ENCODE assay signal across 10 cellular contexts in genomic region chr11:117146521-117146920, GRCh38. TPM values are rescaled to one million over a fixed set of nuclear protein-coding genes. Genes with fewer than 3 reads are reported as not detected.
DNase-seq lines count a peak whose midpoint lies in the region; ATAC-seq, FAIRE-seq and TF ChIP-seq lines count a peak whose summit lies in the region.
"Had no signal": no experiment of that assay in that cellular context is flagged by ENCODE, and none has a peak within 500 bp of the region (broad histone marks: within the 10 kb centered on the region; RNA-seq: fewer than 3 reads in every experiment).

No MANE protein-coding gene starts in this region.

- intact Hi-C loops in activated naive CD4-positive, alpha-beta T cell treated with anti-CD3 and anti-CD28 coated beads for 36 hours (cut with micrococcal nuclease), result loop anchor here (10.0 kb wide), 1 partner anchor 178 kb away; the partner anchor contains the start of gene CEP164

- TF ChIP-seq CTCF in WTC11 (IDR thresholded peaks at IDR 0.05) (no peak), foreskin fibroblast (IDR thresholded peaks at IDR 0.05; ENCODE audit: low read depth, low read length) (no peak)

- no peaks in the 10 kb centered on the region for H3K9me3 Mint-ChIP-seq in activated naive CD4-positive, alpha-beta T cell treated with anti-CD3 and anti-CD28 coated beads for 36 hours
- 0 out of 2 replicates have a peak, but pooled peaks cover 4% of the 10 kb centered on the region for H3K9me3 Mint-ChIP-seq in WTC11
- H3K9me3 Mint-ChIP-seq in stimulated activated naive B cell treated with anti-CD40 and anti-IgM and Interleukin-4, amounts not matched to agents 10 μg/mL and 1 μg/mL and 100 μg/mL, for 72 hours, result no peaks in the 10 kb centered on the region

- peaks cover 14% of the 10 kb centered on the region for H3K36me3 Mint-ChIP-seq in activated naive CD4-positive, alpha-beta T cell treated with anti-CD3 and anti-CD28 coated beads for 36 hours (ENCODE audit: low read depth)
- H3K36me3 Mint-ChIP-seq in WTC11, result peaks cover 39% of the 10 kb centered on the region
- peaks cover 18 to 32% of the 10 kb centered on the region in 2 donors for H3K36me3 Mint-ChIP-seq in stimulated activated naive B cell treated with anti-CD40 and anti-IgM and Interleukin-4, amounts not matched to agents 10 μg/mL and 1 μg/mL and 100 μg/mL, for 72 hours

- CTCF ChIA-PET in activated naive CD4-positive, alpha-beta T cell treated with anti-CD3 and anti-CD28 coated beads for 36 hours (lab: Charles Lee), result interaction anchor here (0.6 to 2.9 kb wide), 3 partner anchors 34 to 356 kb away, joined by 3 to 13 read pairs (median 3); partner anchors contain the start of gene APOA5
- CTCF ChIA-PET in WTC11 (lab: Charles Lee), result interaction anchor here (0.8 to 4.9 kb wide), 4 partner anchors 26 to 80 kb away, joined by 4 to 35 read pairs (median 8); partner anchors contain the start of gene SIDT2

- ATAC-seq in WTC11 (no peak), HG02759 (IDR thresholded peaks at IDR 0.05; ENCODE audit: unreplicated experiment) (no peak)
- no peak for ATAC-seq in stimulated activated naive B cell treated with anti-CD40 and anti-IgM and Interleukin-4, amounts not matched to agents 10 μg/mL and 1 μg/mL and 100 μg/mL, for 72 hours (replicated peaks)
- ATAC-seq: left cardiac atrium had no signal

- DNase-seq in activated naive CD4-positive, alpha-beta T cell treated with anti-CD3 and anti-CD28 coated beads for 36 hours, result no peak
- no peak for DNase-seq in activated naive CD4-positive, alpha-beta T cell (lab: John Stamatoyannopoulos, UW)
- DNase-seq in WTC11 (ENCODE audit: low spot score) (no peak), foreskin fibroblast (peak; percentile 30 to 48), frontal cortex (ENCODE audit: low spot score in 2 of 2) (no peak)
- no peak for DNase-seq in stimulated activated naive B cell treated with anti-CD40 and anti-IgM and Interleukin-4, amounts not matched to agents 10 μg/mL and 1 μg/mL and 100 μg/mL, for 72 hours
- DNase-seq in stimulated activated CD4-positive, alpha-beta T cell treated with anti-CD3 and anti-CD28 coated beads, Interleukin-4, amount 100 ng/mL, for 4 hours, result no peak
- DNase-seq: left cardiac atrium, NCI-H1436 treated with DMSO at 0.1 percent for 48 hours had no signal

- H3K4me1 Mint-ChIP-seq in activated naive CD4-positive, alpha-beta T cell treated with anti-CD3 and anti-CD28 coated beads for 36 hours (ENCODE audit: low read depth), result peaks cover 45% of the 10 kb centered on the region
- peaks cover 30% of the 10 kb centered on the region for H3K4me1 Mint-ChIP-seq in WTC11
- peaks cover 21 to 47% of the 10 kb centered on the region in 2 donors for H3K4me1 Mint-ChIP-seq in stimulated activated naive B cell treated with anti-CD40 and anti-IgM and Interleukin-4, amounts not matched to agents 10 μg/mL and 1 μg/mL and 100 μg/mL, for 72 hours

- peak overlapping the region in 1 of 2 donors; percentile 84 for H3K4me3 ChIP-seq in foreskin fibroblast (ENCODE audit: low read depth in 1 of 2, low read length in 2 of 2)

- H3K27ac Mint-ChIP-seq in activated naive CD4-positive, alpha-beta T cell treated with anti-CD3 and anti-CD28 coated beads for 36 hours, result no peak overlapping the region
- peak overlapping the region; percentile 82 for H3K27ac Mint-ChIP-seq in WTC11
- no peak overlapping the region for H3K27ac Mint-ChIP-seq in stimulated activated naive B cell treated with anti-CD40 and anti-IgM and Interleukin-4, amounts not matched to agents 10 μg/mL and 1 μg/mL and 100 μg/mL, for 72 hours

- POLR2A ChIA-PET in WTC11 (lab: Charles Lee), result interaction anchor here (0.6 kb wide), 1 partner anchor 13 kb away, joined by 4 read pairs; no protein-coding TSS in a partner anchor

- H3K4me3 Mint-ChIP-seq in activated naive CD4-positive, alpha-beta T cell treated with anti-CD3 and anti-CD28 coated beads for 36 hours, result peak overlapping the region; percentile 95
- H3K4me3 Mint-ChIP-seq in WTC11, result peak overlapping the region; percentile 98
- peak overlapping the region; percentile 39 to 96 for H3K4me3 Mint-ChIP-seq in stimulated activated naive B cell treated with anti-CD40 and anti-IgM and Interleukin-4, amounts not matched to agents 10 μg/mL and 1 μg/mL and 100 μg/mL, for 72 hours

- H3K27me3 Mint-ChIP-seq in activated naive CD4-positive, alpha-beta T cell treated with anti-CD3 and anti-CD28 coated beads for 36 hours (ENCODE audit: low read depth), result no peaks in the 10 kb centered on the region
- no peaks in the 10 kb centered on the region for H3K27me3 Mint-ChIP-seq in WTC11 (ENCODE audit: low read depth)
- no peaks in the 10 kb centered on the region for H3K27me3 Mint-ChIP-seq in stimulated activated naive B cell treated with anti-CD40 and anti-IgM and Interleukin-4, amounts not matched to agents 10 μg/mL and 1 μg/mL and 100 μg/mL, for 72 hours

- FAIRE-seq in frontal cortex (lab: Jason Lieb, UNC), result no peak

TF ChIP-seq in WTC11, 78 proteins besides CTCF, POLR2A, EP300 and RAD21:
- TF ChIP-seq ZSCAN18 (CRISPR knock-in tag; IDR thresholded peaks at IDR 0.05) (no peak), SMAD4 (CRISPR knock-in tag; IDR thresholded peaks at IDR 0.05) (no peak), ATF3 (CRISPR knock-in tag; conservative IDR thresholded peaks at IDR 0.05) (no peak), NR2C2 (CRISPR knock-in tag; IDR thresholded peaks at IDR 0.05) (no peak), MYBL2 (CRISPR knock-in tag; IDR thresholded peaks at IDR 0.05) (no peak), ESRRA (CRISPR knock-in tag; IDR thresholded peaks at IDR 0.05; ENCODE audit: borderline replicate concordance) (no peak), GTF2I (CRISPR knock-in tag; conservative IDR thresholded peaks at IDR 0.05) (no peak)
- TF ChIP-seq, protein P1, sequence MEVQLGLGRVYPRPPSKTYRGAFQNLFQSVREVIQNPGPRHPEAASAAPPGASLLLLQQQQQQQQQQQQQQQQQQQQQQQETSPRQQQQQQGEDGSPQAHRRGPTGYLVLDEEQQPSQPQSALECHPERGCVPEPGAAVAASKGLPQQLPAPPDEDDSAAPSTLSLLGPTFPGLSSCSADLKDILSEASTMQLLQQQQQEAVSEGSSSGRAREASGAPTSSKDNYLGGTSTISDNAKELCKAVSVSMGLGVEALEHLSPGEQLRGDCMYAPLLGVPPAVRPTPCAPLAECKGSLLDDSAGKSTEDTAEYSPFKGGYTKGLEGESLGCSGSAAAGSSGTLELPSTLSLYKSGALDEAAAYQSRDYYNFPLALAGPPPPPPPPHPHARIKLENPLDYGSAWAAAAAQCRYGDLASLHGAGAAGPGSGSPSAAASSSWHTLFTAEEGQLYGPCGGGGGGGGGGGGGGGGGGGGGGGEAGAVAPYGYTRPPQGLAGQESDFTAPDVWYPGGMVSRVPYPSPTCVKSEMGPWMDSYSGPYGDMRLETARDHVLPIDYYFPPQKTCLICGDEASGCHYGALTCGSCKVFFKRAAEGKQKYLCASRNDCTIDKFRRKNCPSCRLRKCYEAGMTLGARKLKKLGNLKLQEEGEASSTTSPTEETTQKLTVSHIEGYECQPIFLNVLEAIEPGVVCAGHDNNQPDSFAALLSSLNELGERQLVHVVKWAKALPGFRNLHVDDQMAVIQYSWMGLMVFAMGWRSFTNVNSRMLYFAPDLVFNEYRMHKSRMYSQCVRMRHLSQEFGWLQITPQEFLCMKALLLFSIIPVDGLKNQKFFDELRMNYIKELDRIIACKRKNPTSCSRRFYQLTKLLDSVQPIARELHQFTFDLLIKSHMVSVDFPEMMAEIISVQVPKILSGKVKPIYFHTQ (CRISPR knock-in tag; IDR thresholded peaks at IDR 0.05), result no peak
- TF ChIP-seq, protein P2, sequence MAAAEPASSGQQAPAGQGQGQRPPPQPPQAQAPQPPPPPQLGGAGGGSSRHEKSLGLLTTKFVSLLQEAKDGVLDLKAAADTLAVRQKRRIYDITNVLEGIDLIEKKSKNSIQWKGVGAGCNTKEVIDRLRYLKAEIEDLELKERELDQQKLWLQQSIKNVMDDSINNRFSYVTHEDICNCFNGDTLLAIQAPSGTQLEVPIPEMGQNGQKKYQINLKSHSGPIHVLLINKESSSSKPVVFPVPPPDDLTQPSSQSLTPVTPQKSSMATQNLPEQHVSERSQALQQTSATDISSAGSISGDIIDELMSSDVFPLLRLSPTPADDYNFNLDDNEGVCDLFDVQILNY (CRISPR knock-in tag; IDR thresholded peaks at IDR 0.05), result no peak

RNA-seq across cellular contexts. Expression of gene PAFAH1B2, which starts 2.4 kb away (rescaled TPM):
- total RNA-seq in activated naive CD4-positive, alpha-beta T cell treated with anti-CD3 and anti-CD28 coated beads for 36 hours, result 10 to 100 TPM; 43.7 to 44.3 TPM
- total RNA-seq in WTC11 (2021) (132 to 138 TPM (median 133 TPM) in 3 replicates), frontal cortex (400 TPM)

RNA-seq across cellular contexts. Expression of gene SIDT2, which starts 32.0 kb away (rescaled TPM):
- 10 to 100 TPM; 23.9 to 25.6 TPM for total RNA-seq in activated naive CD4-positive, alpha-beta T cell treated with anti-CD3 and anti-CD28 coated beads for 36 hours
- 20.7 to 27.6 TPM (median 20.9 TPM) in 3 replicates for total RNA-seq in WTC11 (2021)
- total RNA-seq in frontal cortex, result 9.4 TPM

RNA-seq across cellular contexts. Expression of gene SIK3, which starts 48.3 kb away (rescaled TPM):
- total RNA-seq in activated naive CD4-positive, alpha-beta T cell treated with anti-CD3 and anti-CD28 coated beads for 36 hours, result 10 to 100 TPM; 13.8 to 15.7 TPM
- total RNA-seq in WTC11 (2021) (26.4 to 34.4 TPM (median 29.6 TPM) in 3 replicates), frontal cortex (27.3 TPM)

RNA-seq across cellular contexts. Expression of gene TAGLN, which starts 52.6 kb away (rescaled TPM):
- 1 to 10 TPM; 2.1 to 2.2 TPM for total RNA-seq in activated naive CD4-positive, alpha-beta T cell treated with anti-CD3 and anti-CD28 coated beads for 36 hours
- total RNA-seq in WTC11 (2021) (51.1 to 71.5 TPM (median 53.9 TPM) in 3 replicates), frontal cortex (17.5 TPM)

Comparison
In these comparisons a context has a peak if more than half of its experiments do, and no peak if none do; other contexts are left out.
1. DNase-seq: peak in foreskin fibroblast (2 of 2); none in activated naive CD4-positive, alpha-beta T cell treated with anti-CD3 and anti-CD28 coated beads for 36 hours (single experiment), activated naive CD4-positive, alpha-beta T cell (0 of 4), WTC11 (single experiment), stimulated activated naive B cell treated with anti-CD40 and anti-IgM and Interleukin-4, amounts not matched to agents 10 μg/mL and 1 μg/mL and 100 μg/mL, for 72 hours (single experiment), stimulated activated CD4-positive, alpha-beta T cell treated with anti-CD3 and anti-CD28 coated beads, Interleukin-4, amount 100 ng/mL, for 4 hours (0 of 2) and frontal cortex (0 of 2).
2. Peak in every context shown above with its lines, with median percentiles within 50 percentile points of each other: H3K4me3 Mint-ChIP-seq.